11 cellular contexts compared by ENCODE assay signal in the genomic region with DNA sequence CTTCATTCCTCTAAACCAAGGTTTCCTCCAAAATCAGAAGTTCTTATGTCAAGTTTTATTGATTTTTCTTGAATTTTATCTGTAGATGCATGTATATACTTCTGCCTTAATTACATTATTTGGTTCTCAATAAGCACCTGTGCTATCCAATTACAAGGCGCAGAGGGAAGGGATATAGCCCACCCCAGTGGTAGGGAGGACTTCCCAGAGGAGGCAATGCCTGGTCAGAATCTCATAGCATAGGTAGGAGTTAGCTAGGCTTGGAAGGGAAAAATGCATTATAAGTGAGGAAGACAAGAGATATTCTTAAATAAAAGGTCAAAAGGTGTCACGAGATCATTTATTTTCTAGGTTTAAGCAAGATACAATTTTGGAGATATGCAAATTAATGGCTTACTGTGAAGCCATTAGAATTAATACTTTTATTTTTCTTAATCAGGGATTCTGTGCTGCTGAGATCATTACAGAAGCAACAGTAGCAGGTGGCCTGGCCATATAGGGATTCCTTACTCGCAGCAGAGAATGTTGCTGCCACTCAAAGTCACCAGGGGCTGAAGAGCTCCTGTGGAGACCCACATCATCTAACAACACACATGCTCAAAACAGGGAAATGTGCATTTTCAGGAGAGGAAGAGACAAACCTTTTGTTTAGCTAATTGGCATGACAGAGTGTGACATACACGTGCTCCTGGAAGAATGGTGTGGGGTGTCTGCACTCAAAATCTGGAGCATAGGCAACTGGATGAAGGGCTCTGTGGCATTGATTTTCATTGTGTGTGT.
"Had no signal": no experiment of that assay in that cellular context is flagged by ENCODE, and none has a peak within 500 bp of the region (broad histone marks: within the 10 kb centered on the region; RNA-seq: fewer than 3 reads in every experiment).

No MANE protein-coding gene starts in this region.

- H3K27me3 ChIP-seq: ascending aorta, sigmoid colon had no signal

- H3K4me1 Mint-ChIP-seq: activated naive CD4-positive, alpha-beta T cell treated with anti-CD3 and anti-CD28 coated beads, Interleukin-2, amount 10 ng/mL, durations not matched to agents 7 days and 5 days; activated T-helper 17 cell treated with anti-CD3 and anti-CD28 coated beads, Interleukin-2, amount 50 U/mL, for 72 hours; stimulated activated effector memory CD8-positive, alpha-beta T cell treated with anti-CD3 and anti-CD28 coated beads, Interleukin-12 subunit alpha, Interleukin-12 subunit beta, amount 100 ng/mL, for 72 hours had no signal

- DNase-seq: activated CD4-positive, alpha-beta T cell treated with anti-CD3 and anti-CD28 coated beads, Interleukin-2, amount 50 U/mL, for 4 hours; activated CD4-positive, CD25-positive, alpha-beta regulatory T cell treated with anti-CD3 and anti-CD28 coated beads, Interleukin-2, amount 50 U/mL, for 72 hours; left lung; sigmoid colon; T-helper 9 cell had no signal

- H3K27ac ChIP-seq: ascending aorta, gastroesophageal sphincter, left lung, pancreas, sigmoid colon had no signal

- H3K36me3 Mint-ChIP-seq: activated naive CD4-positive, alpha-beta T cell treated with anti-CD3 and anti-CD28 coated beads, Interleukin-2, amount 10 ng/mL, durations not matched to agents 7 days and 5 days; stimulated activated effector memory CD8-positive, alpha-beta T cell treated with anti-CD3 and anti-CD28 coated beads, Interleukin-12 subunit alpha, Interleukin-12 subunit beta, amount 100 ng/mL, for 72 hours had no signal

- H3K4me3 Mint-ChIP-seq: activated naive CD4-positive, alpha-beta T cell treated with anti-CD3 and anti-CD28 coated beads, Interleukin-2, amount 10 ng/mL, durations not matched to agents 7 days and 5 days; activated T-helper 17 cell treated with anti-CD3 and anti-CD28 coated beads, Interleukin-2, amount 50 U/mL, for 72 hours; stimulated activated effector memory CD8-positive, alpha-beta T cell treated with anti-CD3 and anti-CD28 coated beads, Interleukin-12 subunit alpha, Interleukin-12 subunit beta, amount 100 ng/mL, for 72 hours had no signal

- H3K4me1 ChIP-seq: ascending aorta, gastroesophageal sphincter, left lung, pancreas, sigmoid colon had no signal

- ATAC-seq: gastroesophageal sphincter had no signal

- H3K9me3 Mint-ChIP-seq: activated naive CD4-positive, alpha-beta T cell treated with anti-CD3 and anti-CD28 coated beads, Interleukin-2, amount 10 ng/mL, durations not matched to agents 7 days and 5 days; activated T-helper 17 cell treated with anti-CD3 and anti-CD28 coated beads, Interleukin-2, amount 50 U/mL, for 72 hours; stimulated activated effector memory CD8-positive, alpha-beta T cell treated with anti-CD3 and anti-CD28 coated beads, Interleukin-12 subunit alpha, Interleukin-12 subunit beta, amount 100 ng/mL, for 72 hours had no signal

- H3K27ac Mint-ChIP-seq: activated naive CD4-positive, alpha-beta T cell treated with anti-CD3 and anti-CD28 coated beads, Interleukin-2, amount 10 ng/mL, durations not matched to agents 7 days and 5 days; activated T-helper 17 cell treated with anti-CD3 and anti-CD28 coated beads, Interleukin-2, amount 50 U/mL, for 72 hours; stimulated activated effector memory CD8-positive, alpha-beta T cell treated with anti-CD3 and anti-CD28 coated beads, Interleukin-12 subunit alpha, Interleukin-12 subunit beta, amount 100 ng/mL, for 72 hours had no signal

- H3K9me3 ChIP-seq: ascending aorta, gastroesophageal sphincter, left lung, pancreas, sigmoid colon had no signal

- H3K4me3 ChIP-seq: ascending aorta, gastroesophageal sphincter, left lung, pancreas, sigmoid colon had no signal

- H3K36me3 ChIP-seq: ascending aorta, gastroesophageal sphincter, left lung, pancreas, sigmoid colon had no signal
